Comparison of ENCODE assay signal across 16 cellular contexts in the genomic region with DNA sequence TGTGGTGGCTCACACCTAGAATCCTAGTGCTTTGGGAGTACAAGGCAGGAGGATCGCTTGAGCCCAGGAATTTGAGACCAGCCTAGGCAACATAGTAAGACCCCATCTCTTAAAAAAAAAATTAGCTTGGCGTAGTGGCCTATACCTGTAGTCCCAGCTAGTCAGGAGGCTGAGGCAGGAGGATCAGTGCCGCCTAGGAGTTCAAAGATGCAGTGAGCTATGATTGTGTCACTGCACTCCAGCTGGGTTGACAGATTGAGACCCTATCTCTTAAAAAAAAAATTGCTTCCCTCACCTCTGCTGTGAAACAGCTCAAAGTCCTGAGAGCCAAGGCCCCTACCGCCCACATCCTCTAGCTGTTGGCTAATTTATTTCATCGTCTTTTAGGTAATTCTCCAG. TPM values are rescaled to one million over a fixed set of nuclear protein-coding genes. Genes with fewer than 3 reads are reported as not detected.
DNase-seq lines count a peak whose midpoint lies in the region; ATAC-seq and TF ChIP-seq lines count a peak whose summit lies in the region.
"Had no signal": no experiment of that assay in that cellular context is flagged by ENCODE, and none has a peak within 500 bp of the region (broad histone marks: within the 10 kb centered on the region; RNA-seq: fewer than 3 reads in every experiment).

No MANE protein-coding gene starts in this region.

- H4K20me1 ChIP-seq in mammary epithelial cell (ENCODE audit: insufficient read depth, low read length) = no peaks in the 10 kb centered on the region

- H3K27me3 Mint-ChIP-seq in MCF 10A (ENCODE audit: insufficient read depth, unreplicated experiment) = no peaks in the 10 kb centered on the region
- H3K27me3 Mint-ChIP-seq in activated T-helper 1 cell treated with anti-CD3 and anti-CD28 coated beads, Interleukin-12 subunit alpha, Interleukin-12 subunit beta, Interleukin-2, Interleukin-4 antibody, amounts not matched to agents 30 ng/mL and 10 ng/mL and 1 ng/mL, durations not matched to agents 14 hours and 24 hours and 36 hours (ENCODE audit: insufficient read depth) = no peaks in the 10 kb centered on the region
- no peaks in the 10 kb centered on the region for H3K27me3 Mint-ChIP-seq in stimulated activated naive B cell treated with anti-CD40 and anti-IgM and Interleukin-4, amounts not matched to agents 10 μg/mL and 1 μg/mL and 100 μg/mL, for 72 hours
- H3K27me3 Mint-ChIP-seq: type B pancreatic cell had no signal

- CTCF ChIA-PET in MCF 10A (lab: Yijun Ruan, JAX) = interaction anchor here (0.6 kb wide), 1 partner anchor 12 kb away, joined by 3 read pairs; no protein-coding TSS in a partner anchor
- CTCF ChIA-PET in mammary epithelial cell (lab: Charles Lee; ENCODE audit: low non-redundant PET) = interaction anchor here (0.6 kb wide), 1 partner anchor 21 kb away, joined by 4 read pairs; no protein-coding TSS in a partner anchor

- no peaks in the 10 kb centered on the region for H3K9me3 Mint-ChIP-seq in MCF 10A (ENCODE audit: unreplicated experiment)
- no peaks in the 10 kb centered on the region for H3K9me3 Mint-ChIP-seq in activated T-helper 1 cell treated with anti-CD3 and anti-CD28 coated beads, Interleukin-12 subunit alpha, Interleukin-12 subunit beta, Interleukin-2, Interleukin-4 antibody, amounts not matched to agents 30 ng/mL and 10 ng/mL and 1 ng/mL, durations not matched to agents 14 hours and 24 hours and 36 hours
- H3K9me3 Mint-ChIP-seq in stimulated activated naive B cell treated with anti-CD40 and anti-IgM and Interleukin-4, amounts not matched to agents 10 μg/mL and 1 μg/mL and 100 μg/mL, for 72 hours = no peaks in the 10 kb centered on the region
- H3K9me3 Mint-ChIP-seq: type B pancreatic cell had no signal

- WGBS in mammary epithelial cell (ENCODE audit: low coverage, missing lambda C conversion rate) = 75% methylated on average over 5 of the region's 5 CpGs
- WGBS in right cardiac atrium = 66% methylated on average over 5 of the region's 5 CpGs

- H2AFZ ChIP-seq in mammary epithelial cell (ENCODE audit: low read depth, low read length) = no peak overlapping the region

- POLR2A ChIA-PET in MCF 10A (lab: Yijun Ruan, JAX) = interaction anchor here (1.6 to 3.3 kb wide), 2 partner anchors 9 to 16 kb away, joined by 3 to 19 read pairs; a partner anchor contains a TSS

- H3K4me1 ChIP-seq in mammary epithelial cell (ENCODE audit: insufficient read depth, low read length) = no peaks in the 10 kb centered on the region
- H3K4me1 ChIP-seq in right cardiac atrium (ENCODE audit: control insufficient read depth, insufficient read depth, low read length) = peaks cover 6% of the 10 kb centered on the region

- H3K27me3 ChIP-seq in mammary epithelial cell (ENCODE audit: insufficient read depth, low read length) (no peaks in the 10 kb centered on the region), right cardiac atrium (ENCODE audit: control insufficient read depth, insufficient read depth) (no peaks in the 10 kb centered on the region)

- in situ Hi-C loops in mammary epithelial cell (cut with MboI; ENCODE audit: low sequenced_read_pairs in 2 of 2) = no loop called here

- peaks cover 85% of the 10 kb centered on the region for H3K79me2 ChIP-seq in mammary epithelial cell (ENCODE audit: insufficient read depth, low read length)

- peaks cover 7% of the 10 kb centered on the region for H3K4me1 Mint-ChIP-seq in MCF 10A (ENCODE audit: insufficient read depth, unreplicated experiment)
- H3K4me1 Mint-ChIP-seq in activated T-helper 1 cell treated with anti-CD3 and anti-CD28 coated beads, Interleukin-12 subunit alpha, Interleukin-12 subunit beta, Interleukin-2, Interleukin-4 antibody, amounts not matched to agents 30 ng/mL and 10 ng/mL and 1 ng/mL, durations not matched to agents 14 hours and 24 hours and 36 hours (ENCODE audit: low read depth) = peaks cover 41% of the 10 kb centered on the region
- H3K4me1 Mint-ChIP-seq in stimulated activated naive B cell treated with anti-CD40 and anti-IgM and Interleukin-4, amounts not matched to agents 10 μg/mL and 1 μg/mL and 100 μg/mL, for 72 hours = peaks cover 38 to 58% of the 10 kb centered on the region in 2 donors

- H3K36me3 ChIP-seq in mammary epithelial cell (ENCODE audit: insufficient read depth, low read length) = peaks cover 3% of the 10 kb centered on the region

- intact Hi-C loops in MCF 10A (cut with micrococcal nuclease) (no loop called here), mammary epithelial cell (cut with micrococcal nuclease) (no loop called here), right cardiac atrium (cut with DNase I) (no loop called here)
- intact Hi-C loops in activated T-helper 1 cell treated with anti-CD3 and anti-CD28 coated beads, Interleukin-12 subunit alpha, Interleukin-12 subunit beta, Interleukin-2, Interleukin-4 antibody, amounts not matched to agents 30 ng/mL and 10 ng/mL and 1 ng/mL, durations not matched to agents 14 hours and 24 hours and 36 hours (cut with micrococcal nuclease) = no loop called here

- H3K4me3 ChIP-seq in mammary epithelial cell (replicated peaks in 1 of 3; ENCODE audit: insufficient read depth in 1 of 3, low read depth in 2 of 3, low read length in 3 of 3) (no peak overlapping the region), right cardiac atrium (ENCODE audit: low read length) (no peak overlapping the region)

- H3K4me2 ChIP-seq in mammary epithelial cell (ENCODE audit: insufficient read depth, low read depth, low read length) = no peak overlapping the region

- dilution Hi-C loops in mammary epithelial cell (cut with HindIII; ENCODE audit: low sequenced_read_pairs) = no loop called here

- H3K36me3 Mint-ChIP-seq in MCF 10A (ENCODE audit: insufficient read depth, unreplicated experiment) = peaks cover 70% of the 10 kb centered on the region
- H3K36me3 Mint-ChIP-seq in activated T-helper 1 cell treated with anti-CD3 and anti-CD28 coated beads, Interleukin-12 subunit alpha, Interleukin-12 subunit beta, Interleukin-2, Interleukin-4 antibody, amounts not matched to agents 30 ng/mL and 10 ng/mL and 1 ng/mL, durations not matched to agents 14 hours and 24 hours and 36 hours (ENCODE audit: low read depth) = peaks cover 20% of the 10 kb centered on the region
- H3K36me3 Mint-ChIP-seq in stimulated activated naive B cell treated with anti-CD40 and anti-IgM and Interleukin-4, amounts not matched to agents 10 μg/mL and 1 μg/mL and 100 μg/mL, for 72 hours = peaks cover 36 to 62% of the 10 kb centered on the region in 2 donors

- BruUV-seq in MCF 10A (replicated peaks; lab: Mats Ljungman, UMichigan) = no TSS peak
- BruUV-seq in mammary epithelial cell (replicated peaks; lab: Mats Ljungman, UMichigan) = no TSS peak

- peak in 1 of 2 donors; percentile 6 for ATAC-seq in right cardiac atrium
- no peak for ATAC-seq in stimulated activated naive B cell treated with anti-CD40 and anti-IgM and Interleukin-4, amounts not matched to agents 10 μg/mL and 1 μg/mL and 100 μg/mL, for 72 hours (replicated peaks)
- no peak for ATAC-seq in HG03432 (IDR thresholded peaks at IDR 0.05; ENCODE audit: unreplicated experiment)
- no peak for ATAC-seq in HG03460 (IDR thresholded peaks at IDR 0.05; ENCODE audit: unreplicated experiment)
- no peak for ATAC-seq in HG03139 (IDR thresholded peaks at IDR 0.05; ENCODE audit: unreplicated experiment)
- ATAC-seq: Panc1 had no signal

- H3K9ac ChIP-seq in mammary epithelial cell (ENCODE audit: insufficient read depth, low read length) = no peak overlapping the region

- no peak overlapping the region for H3K27ac ChIP-seq in mammary epithelial cell (ENCODE audit: insufficient read depth, low read depth, low read length)
- H3K27ac ChIP-seq in right cardiac atrium (ENCODE audit: low read length) = peak overlapping the region; percentile 70

- peak overlapping the region; percentile 29 for H3K27ac Mint-ChIP-seq in MCF 10A (ENCODE audit: low read depth, unreplicated experiment)
- H3K27ac Mint-ChIP-seq in activated T-helper 1 cell treated with anti-CD3 and anti-CD28 coated beads, Interleukin-12 subunit alpha, Interleukin-12 subunit beta, Interleukin-2, Interleukin-4 antibody, amounts not matched to agents 30 ng/mL and 10 ng/mL and 1 ng/mL, durations not matched to agents 14 hours and 24 hours and 36 hours = peak overlapping the region; percentile 74
- H3K27ac Mint-ChIP-seq in stimulated activated naive B cell treated with anti-CD40 and anti-IgM and Interleukin-4, amounts not matched to agents 10 μg/mL and 1 μg/mL and 100 μg/mL, for 72 hours = peak overlapping the region; percentile 77
- H3K27ac Mint-ChIP-seq: type B pancreatic cell had no signal

- DNase-seq in MCF 10A (ENCODE audit: unreplicated experiment) (no peak), mammary epithelial cell (no peak), right cardiac atrium (no peak)
- DNase-seq in activated T-helper 1 cell treated with anti-CD3 and anti-CD28 coated beads, Interleukin-12 subunit alpha, Interleukin-12 subunit beta, Interleukin-2, Interleukin-4 antibody, amounts not matched to agents 30 ng/mL and 10 ng/mL and 1 ng/mL, durations not matched to agents 14 hours and 24 hours and 36 hours (ENCODE audit: low spot score) = no peak
- no peak for DNase-seq in stimulated activated naive B cell treated with anti-CD40 and anti-IgM and Interleukin-4, amounts not matched to agents 10 μg/mL and 1 μg/mL and 100 μg/mL, for 72 hours
- DNase-seq: activated CD8-positive, alpha-beta memory T cell treated with anti-CD3 and anti-CD28 coated beads for 24 hours; amygdala; DMS79; midbrain; NCI-H187 treated with DMSO at 0.1 percent for 48 hours; NCI-H524 treated with DMSO at 0.1 percent for 48 hours had no signal

- no peaks in the 10 kb centered on the region for H3K9me3 ChIP-seq in mammary epithelial cell (replicated peaks; ENCODE audit: insufficient read depth, low read length)
- no peaks in the 10 kb centered on the region for H3K9me3 ChIP-seq in right cardiac atrium (ENCODE audit: control insufficient read depth, low read length)

- TF ChIP-seq CTCF in MCF 10A (IDR thresholded peaks at IDR 0.05; ENCODE audit: unreplicated experiment) = no peak
- no peak for TF ChIP-seq CTCF in mammary epithelial cell (conservative IDR thresholded peaks at IDR 0.05 in 1 of 2, IDR thresholded peaks at IDR 0.05 in 1 of 2; ENCODE audit: extremely low read depth in 1 of 2, insufficient read depth in 1 of 2, low read depth in 1 of 2, low read length in 2 of 2)

- H3K4me3 Mint-ChIP-seq in MCF 10A (ENCODE audit: unreplicated experiment) = no peak overlapping the region
- no peak overlapping the region for H3K4me3 Mint-ChIP-seq in activated T-helper 1 cell treated with anti-CD3 and anti-CD28 coated beads, Interleukin-12 subunit alpha, Interleukin-12 subunit beta, Interleukin-2, Interleukin-4 antibody, amounts not matched to agents 30 ng/mL and 10 ng/mL and 1 ng/mL, durations not matched to agents 14 hours and 24 hours and 36 hours
- H3K4me3 Mint-ChIP-seq in stimulated activated naive B cell treated with anti-CD40 and anti-IgM and Interleukin-4, amounts not matched to agents 10 μg/mL and 1 μg/mL and 100 μg/mL, for 72 hours = no peak overlapping the region
- H3K4me3 Mint-ChIP-seq: type B pancreatic cell had no signal

RNA-seq across cellular contexts. Expression of a gene that starts 10.2 kb away (rescaled TPM):
- total RNA-seq in MCF 10A (2022) (121 and 162 TPM in 2 replicates), mammary epithelial cell (100 to 1,000 TPM in 1 of 2 donors, 10 to 100 TPM in 1; 53.3 to 120 TPM), right cardiac atrium (10 to 100 TPM; 14.9 to 23.9 (median 17.8) TPM)
- polyA plus RNA-seq in mammary epithelial cell (36.1 TPM), right cardiac atrium (8.6 TPM)
- polyA minus RNA-seq in mammary epithelial cell = 67.1 TPM
- 87.4 and 91.8 TPM in 2 replicates for total RNA-seq in activated T-helper 1 cell treated with anti-CD3 and anti-CD28 coated beads, Interleukin-12 subunit alpha, Interleukin-12 subunit beta, Interleukin-2, Interleukin-4 antibody, amounts not matched to agents 30 ng/mL and 10 ng/mL and 1 ng/mL, durations not matched to agents 14 hours and 24 hours and 36 hours

RNA-seq across cellular contexts. Expression of a gene that starts 17.2 kb away (rescaled TPM):
- total RNA-seq in MCF 10A (2022) = 48.1 and 56.2 TPM in 2 replicates
- 10 to 100 TPM; 17.0 to 36.4 TPM for total RNA-seq in mammary epithelial cell
- polyA plus RNA-seq in mammary epithelial cell = 7.6 TPM
- 41.3 TPM for polyA minus RNA-seq in mammary epithelial cell
- total RNA-seq in activated T-helper 1 cell treated with anti-CD3 and anti-CD28 coated beads, Interleukin-12 subunit alpha, Interleukin-12 subunit beta, Interleukin-2, Interleukin-4 antibody, amounts not matched to agents 30 ng/mL and 10 ng/mL and 1 ng/mL, durations not matched to agents 14 hours and 24 hours and 36 hours = 58.8 and 58.9 TPM in 2 replicates
- total RNA-seq in right cardiac atrium = 10 to 100 TPM; 47.0 to 57.3 (median 52.3) TPM
- 15.8 TPM for polyA plus RNA-seq in right cardiac atrium
